8 cellular contexts compared by ENCODE assay signal in the genomic region with DNA sequence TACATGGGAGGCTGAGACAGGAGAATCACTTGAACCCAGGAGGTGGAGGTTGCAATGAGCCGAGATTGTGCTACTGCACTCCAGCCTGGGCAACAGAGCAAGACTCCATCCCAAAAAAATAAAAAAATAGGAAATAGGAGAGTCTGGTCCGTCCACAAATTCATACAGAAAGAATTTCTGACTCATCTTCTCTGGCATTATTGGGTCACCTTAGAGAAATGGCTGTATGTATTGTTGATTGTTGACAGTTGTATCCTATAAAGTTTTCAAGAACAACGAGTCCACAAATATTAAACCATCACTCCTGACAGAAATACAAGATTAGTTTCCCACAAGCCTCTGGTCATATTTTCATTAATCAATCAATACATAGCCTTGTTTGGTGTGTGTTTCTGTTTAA.
"Had no signal": no experiment of that assay in that cellular context is flagged by ENCODE, and none has a peak within 500 bp of the region (broad histone marks: within the 10 kb centered on the region; RNA-seq: fewer than 3 reads in every experiment).

No MANE protein-coding gene starts in this region.

- DNase-seq: activated CD4-positive, alpha-beta T cell treated with anti-CD3 and anti-CD28 coated beads for 48 hours; activated naive CD4-positive, alpha-beta T cell treated with Interleukin-2 at 50 U/mL for 16 hours; ovary; stimulated activated CD4-positive, alpha-beta T cell treated with anti-CD3 and anti-CD28 coated beads, Interleukin-2, amount 100 ng/mL, for 48 hours; stimulated activated naive CD4-positive, alpha-beta T cell treated with Interleukin-2 at 50 U/mL for 16 hours; T-cell had no signal

- ATAC-seq: gastroesophageal sphincter, T-cell, WTC11 had no signal
